ENCODE assay signal across 1 cellular context in the genomic region with DNA sequence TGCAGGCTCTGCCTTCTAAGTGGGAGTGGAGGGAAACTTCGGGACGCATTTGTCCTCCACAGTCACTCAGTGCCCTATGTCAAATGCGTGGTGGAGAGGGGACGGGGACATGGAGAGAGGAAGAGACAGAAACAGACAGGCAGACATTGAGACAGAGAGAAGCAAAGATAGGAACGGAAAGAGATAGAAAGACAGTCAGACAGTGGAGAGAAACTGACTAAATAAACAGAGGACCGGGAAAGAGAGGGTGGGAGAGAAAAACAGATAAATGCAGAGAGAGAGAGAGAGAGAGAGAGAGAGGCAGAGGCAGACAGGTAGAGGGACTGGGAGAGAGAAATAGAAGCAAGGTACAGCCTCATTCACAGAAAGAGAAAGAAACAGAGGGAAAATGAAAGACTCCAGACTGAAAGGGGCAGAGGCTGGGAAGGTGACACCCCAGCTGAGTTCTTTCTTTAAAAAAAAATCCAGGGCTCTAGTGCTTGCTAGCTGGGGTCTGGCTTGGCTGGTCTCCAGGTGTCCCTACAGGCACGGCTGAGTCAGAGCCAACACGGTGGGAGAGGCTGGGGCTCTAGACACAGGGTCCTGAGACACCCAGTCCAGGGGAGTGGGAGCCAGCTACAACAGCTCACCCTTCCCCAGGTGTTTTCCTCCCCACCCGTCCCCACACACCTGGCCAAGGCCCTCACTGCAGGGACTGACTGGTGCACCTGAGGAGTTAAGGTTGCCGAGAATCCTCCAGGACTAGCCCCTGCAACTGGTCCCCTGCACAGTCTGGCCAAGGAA.
TF ChIP-seq lines count a peak whose summit lies in the region.

No MANE protein-coding gene starts in this region.

TF ChIP-seq in endothelial cell of umbilical vein, 7 proteins besides CTCF, POLR2A, EP300 and RAD21:
- TF ChIP-seq, protein P1, sequence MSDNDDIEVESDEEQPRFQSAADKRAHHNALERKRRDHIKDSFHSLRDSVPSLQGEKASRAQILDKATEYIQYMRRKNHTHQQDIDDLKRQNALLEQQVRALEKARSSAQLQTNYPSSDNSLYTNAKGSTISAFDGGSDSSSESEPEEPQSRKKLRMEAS (IDR thresholded peaks at IDR 0.05; ENCODE audit: insufficient read depth, insufficient read length), result no peak
- TF ChIP-seq GATA2 (IDR thresholded peaks at IDR 0.05; ENCODE audit: insufficient read depth, insufficient read length, low read depth, low read length) (no peak), JUN (IDR thresholded peaks at IDR 0.05; ENCODE audit: borderline replicate concordance, insufficient read depth, insufficient read length, low read depth) (no peak), POLR2AphosphoS5 (IDR thresholded peaks at IDR 0.05; ENCODE audit: insufficient read depth, low read depth, low read length) (no peak), MYC (IDR thresholded peaks at IDR 0.05; ENCODE audit: low read depth, low read length) (no peak), EZH2 (IDR thresholded peaks at IDR 0.05; ENCODE audit: borderline replicate concordance, low read depth, low read length, severe bottlenecking) (no peak), FOS (IDR thresholded peaks at IDR 0.05; ENCODE audit: borderline replicate concordance, insufficient read depth, low read length) (no peak)
